8 cellular contexts compared by ENCODE assay signal in the genomic region with DNA sequence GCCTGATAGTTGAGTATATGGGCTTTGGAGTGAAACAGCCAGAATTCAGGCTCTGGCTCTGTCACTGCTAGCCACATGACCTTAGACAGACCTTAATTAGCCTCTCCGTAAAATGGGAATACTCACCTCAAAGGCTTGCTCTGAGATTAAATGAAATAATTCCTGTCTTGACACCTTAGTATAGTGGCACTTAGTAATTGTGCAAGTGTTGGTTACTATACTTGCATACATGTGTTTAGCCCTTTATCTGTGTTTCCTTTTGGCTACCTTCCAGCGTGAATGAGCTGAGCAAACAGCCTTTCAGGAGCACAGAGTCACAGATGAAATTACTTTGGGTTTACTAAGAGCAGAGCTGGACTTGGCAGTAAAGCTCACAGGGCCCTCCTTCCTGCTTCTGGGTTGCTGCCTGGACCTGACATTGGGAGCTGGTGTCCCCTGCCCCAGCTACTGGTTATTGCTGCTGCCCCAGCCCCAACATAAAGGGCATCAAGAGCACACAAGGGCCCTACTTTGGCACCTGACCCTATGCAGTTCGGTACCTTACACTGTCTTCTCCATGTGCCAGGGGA. TPM values are rescaled to one million over a fixed set of nuclear protein-coding genes. Genes with fewer than 3 reads are reported as not detected.
A peak's percentile ranks its signal among the peaks of the same experiment; 100 is the strongest.
DNase-seq lines count a peak whose midpoint lies in the region; ATAC-seq and TF ChIP-seq lines count a peak whose summit lies in the region.

No MANE protein-coding gene starts in this region.

- no peaks in the 10 kb centered on the region for H3K9me3 Mint-ChIP-seq in activated naive CD4-positive, alpha-beta T cell treated with anti-CD3 and anti-CD28 coated beads, Interleukin-2, amount 50 U/mL, for 72 hours

- ATAC-seq in HG02840 (IDR thresholded peaks at IDR 0.05; ENCODE audit: low FRiP score, unreplicated experiment) (no peak), GM21619 (IDR thresholded peaks at IDR 0.05; ENCODE audit: unreplicated experiment) (no peak)
- no peak for ATAC-seq in activated naive CD4-positive, alpha-beta T cell treated with anti-CD3 and anti-CD28 coated beads, Interleukin-2, amount 50 U/mL, for 72 hours

- no peak for TF ChIP-seq CTCF in adrenal gland (IDR thresholded peaks at IDR 0.05)
- TF ChIP-seq CTCF in kidney epithelial cell (IDR thresholded peaks at IDR 0.05; ENCODE audit: insufficient read depth, low read length, poor library complexity, severe bottlenecking): no peak

- 45 to 62% (median 50%) methylated on average over 3 of the region's 3 CpGs for WGBS in adrenal gland, 4 donors

- H3K9me3 ChIP-seq in adrenal gland (replicated peaks in 1 of 3): no peaks in the 10 kb centered on the region

- no peak overlapping the region for H3K27ac Mint-ChIP-seq in activated naive CD4-positive, alpha-beta T cell treated with anti-CD3 and anti-CD28 coated beads, Interleukin-2, amount 50 U/mL, for 72 hours

- DNase-seq in AG08395 (ENCODE audit: low spot score) (peak; percentile 79), M059J (ENCODE audit: low read depth) (peak; percentile 48), adrenal gland (peak in 5 of 7 donors; percentile 33 to 62 (median 44)), kidney epithelial cell (ENCODE audit: low read depth) (peak; percentile 18)
- no peak for DNase-seq in activated naive CD4-positive, alpha-beta T cell treated with anti-CD3 and anti-CD28 coated beads, Interleukin-2, amount 50 U/mL, for 72 hours (ENCODE audit: low spot score in 2 of 2)
- no peak for DNase-seq in activated CD4-positive, alpha-beta T cell treated with anti-CD3 and anti-CD28 coated beads, Interleukin-2, amount 50 U/mL, for 48 hours

- H3K36me3 ChIP-seq in adrenal gland (replicated peaks in 1 of 2) (no peaks in the 10 kb centered on the region), kidney epithelial cell (ENCODE audit: control insufficient read depth, insufficient read depth, low read length) (no peaks in the 10 kb centered on the region)

- H3K4me3 ChIP-seq in adrenal gland: no peak overlapping the region
- no peak overlapping the region for H3K4me3 ChIP-seq in kidney epithelial cell (ENCODE audit: low read depth, low read length)

- H3K27me3 ChIP-seq in adrenal gland: no peaks in the 10 kb centered on the region
- no peaks in the 10 kb centered on the region for H3K27me3 ChIP-seq in kidney epithelial cell (ENCODE audit: control insufficient read depth, insufficient read depth, low read length)

- peak overlapping the region in 1 of 5 donors; percentile 29 for H3K27ac ChIP-seq in adrenal gland

- H3K36me3 Mint-ChIP-seq in activated naive CD4-positive, alpha-beta T cell treated with anti-CD3 and anti-CD28 coated beads, Interleukin-2, amount 50 U/mL, for 72 hours: peaks cover 0 to 5% of the 10 kb centered on the region in 2 donors

- H3K4me1 ChIP-seq in adrenal gland (replicated peaks in 1 of 2): peaks cover 0 to 12% of the 10 kb centered on the region in 2 donors

- intact Hi-C loops in adrenal gland (cut with DNase I): no loop called here

- no peak for TF ChIP-seq POLR2A in adrenal gland (IDR thresholded peaks at IDR 0.05)

RNA-seq across cellular contexts. Expression of gene CD164, which starts 32.8 kb away (rescaled TPM):
- 380 and 486 TPM in 2 replicates for total RNA-seq in M059J (2014; rRNA removed; shearing (Covaris generic))
- total RNA-seq in adrenal gland (100 to 1,000 TPM; 124 to 358 (median 237) TPM), kidney epithelial cell (155 and 157 TPM in 2 replicates)
- polyA plus RNA-seq in adrenal gland: 100 to 1,000 TPM in 1 of 3 donors, 10 to 100 TPM in 2; 89.3 to 259 (median 91.5) TPM
- total RNA-seq in activated naive CD4-positive, alpha-beta T cell treated with anti-CD3 and anti-CD28 coated beads, Interleukin-2, amount 50 U/mL, for 72 hours: 100 to 1,000 TPM; 184 to 186 TPM

Comparison
In these comparisons a context has a peak if more than half of its experiments do, and no peak if none do; other contexts are left out.
1. DNase-seq: peak in AG08395 (single experiment), M059J (single experiment), adrenal gland (5 of 7) and kidney epithelial cell (single experiment); none in activated naive CD4-positive, alpha-beta T cell treated with anti-CD3 and anti-CD28 coated beads, Interleukin-2, amount 50 U/mL, for 72 hours (0 of 2) and activated CD4-positive, alpha-beta T cell treated with anti-CD3 and anti-CD28 coated beads, Interleukin-2, amount 50 U/mL, for 48 hours (0 of 2).